In genomic region chr14:23529016-23529740, GRCh38 we compare ENCODE assay signal across 14 cellular contexts. TPM values are rescaled to one million over a fixed set of nuclear protein-coding genes. Genes with fewer than 3 reads are reported as not detected.
"Had no signal": no experiment of that assay in that cellular context is flagged by ENCODE, and none has a peak within 500 bp of the region (broad histone marks: within the 10 kb centered on the region; RNA-seq: fewer than 3 reads in every experiment).

No MANE protein-coding gene starts in this region.

- H3K9me3 Mint-ChIP-seq: activated CD8-positive, alpha-beta T cell treated with anti-CD3 and anti-CD28 coated beads for 36 hours; activated naive CD8-positive, alpha-beta T cell treated with anti-CD3 and anti-CD28 coated beads, Interleukin-2, amount 10 ng/mL, durations not matched to agents 7 days and 5 days; activated T-cell treated with anti-CD3 and anti-CD28 coated beads, Interleukin-2, amount 50 U/mL, for 72 hours; stimulated activated naive CD8-positive, alpha-beta T cell treated with anti-CD3 and anti-CD28 coated beads, Interleukin-15, Interleukin-2, amounts not matched to agents 100 ng/mL and 50 ng/mL, for 24 hours had no signal

- DNase-seq: activated CD8-positive, alpha-beta memory T cell treated with anti-CD3 and anti-CD28 coated beads, Interleukin-2, amount 50 U/mL, for 4 hours; activated CD8-positive, alpha-beta T cell treated with anti-CD3 and anti-CD28 coated beads for 36 hours; activated naive CD8-positive, alpha-beta T cell treated with anti-CD3 and anti-CD28 coated beads, Interleukin-2, amount 10 ng/mL, durations not matched to agents 7 days and 5 days; activated T-cell treated with anti-CD3 and anti-CD28 coated beads, Interleukin-2, amount 50 U/mL, for 72 hours; aorta; kidney; stimulated activated CD4-positive, alpha-beta T cell treated with anti-CD3 and anti-CD28 coated beads, Interleukin-2, amount 100 ng/mL, for 24 hours; uterus had no signal

- H3K27me3 Mint-ChIP-seq: activated CD8-positive, alpha-beta T cell treated with anti-CD3 and anti-CD28 coated beads for 36 hours; activated naive CD8-positive, alpha-beta T cell treated with anti-CD3 and anti-CD28 coated beads, Interleukin-2, amount 10 ng/mL, durations not matched to agents 7 days and 5 days; stimulated activated naive CD8-positive, alpha-beta T cell treated with anti-CD3 and anti-CD28 coated beads, Interleukin-15, Interleukin-2, amounts not matched to agents 100 ng/mL and 50 ng/mL, for 24 hours had no signal

- H3K27ac Mint-ChIP-seq: activated CD8-positive, alpha-beta T cell treated with anti-CD3 and anti-CD28 coated beads for 36 hours; activated naive CD8-positive, alpha-beta T cell treated with anti-CD3 and anti-CD28 coated beads, Interleukin-2, amount 10 ng/mL, durations not matched to agents 7 days and 5 days; activated T-cell treated with anti-CD3 and anti-CD28 coated beads, Interleukin-2, amount 50 U/mL, for 72 hours had no signal

- H3K9me3 ChIP-seq: gastroesophageal sphincter, right atrium auricular region, thoracic aorta, uterus had no signal

- H3K4me3 Mint-ChIP-seq: activated CD8-positive, alpha-beta T cell treated with anti-CD3 and anti-CD28 coated beads for 36 hours; activated naive CD8-positive, alpha-beta T cell treated with anti-CD3 and anti-CD28 coated beads, Interleukin-2, amount 10 ng/mL, durations not matched to agents 7 days and 5 days; activated T-cell treated with anti-CD3 and anti-CD28 coated beads, Interleukin-2, amount 50 U/mL, for 72 hours; stimulated activated naive CD8-positive, alpha-beta T cell treated with anti-CD3 and anti-CD28 coated beads, Interleukin-15, Interleukin-2, amounts not matched to agents 100 ng/mL and 50 ng/mL, for 24 hours had no signal

- H3K4me3 ChIP-seq: gastroesophageal sphincter, right atrium auricular region, thoracic aorta, uterus had no signal

- H3K36me3 ChIP-seq: right atrium auricular region, thoracic aorta, uterus had no signal

- H3K4me1 ChIP-seq: gastroesophageal sphincter, right atrium auricular region, uterus had no signal

- H3K27ac ChIP-seq: gastroesophageal sphincter, right atrium auricular region, thoracic aorta, uterus had no signal

- FAIRE-seq: colon, kidney had no signal

- H3K36me3 Mint-ChIP-seq: activated naive CD8-positive, alpha-beta T cell treated with anti-CD3 and anti-CD28 coated beads, Interleukin-2, amount 10 ng/mL, durations not matched to agents 7 days and 5 days had no signal

- H3K27me3 ChIP-seq: gastroesophageal sphincter, right atrium auricular region, uterus had no signal

RNA-seq across cellular contexts. Expression of gene ZFHX2, which starts 22.4 kb away (rescaled TPM):
- polyA plus RNA-seq: fibroblast of lung had no signal

RNA-seq across cellular contexts. Expression of gene JPH4, which starts 49.4 kb away (rescaled TPM):
- total RNA-seq: activated naive CD8-positive, alpha-beta T cell treated with anti-CD3 and anti-CD28 coated beads, Interleukin-2, amount 10 ng/mL, durations not matched to agents 7 days and 5 days; fibroblast of lung had no signal
- polyA plus RNA-seq: fibroblast of lung had no signal
